8 cellular contexts compared by ENCODE assay signal in the genomic region with DNA sequence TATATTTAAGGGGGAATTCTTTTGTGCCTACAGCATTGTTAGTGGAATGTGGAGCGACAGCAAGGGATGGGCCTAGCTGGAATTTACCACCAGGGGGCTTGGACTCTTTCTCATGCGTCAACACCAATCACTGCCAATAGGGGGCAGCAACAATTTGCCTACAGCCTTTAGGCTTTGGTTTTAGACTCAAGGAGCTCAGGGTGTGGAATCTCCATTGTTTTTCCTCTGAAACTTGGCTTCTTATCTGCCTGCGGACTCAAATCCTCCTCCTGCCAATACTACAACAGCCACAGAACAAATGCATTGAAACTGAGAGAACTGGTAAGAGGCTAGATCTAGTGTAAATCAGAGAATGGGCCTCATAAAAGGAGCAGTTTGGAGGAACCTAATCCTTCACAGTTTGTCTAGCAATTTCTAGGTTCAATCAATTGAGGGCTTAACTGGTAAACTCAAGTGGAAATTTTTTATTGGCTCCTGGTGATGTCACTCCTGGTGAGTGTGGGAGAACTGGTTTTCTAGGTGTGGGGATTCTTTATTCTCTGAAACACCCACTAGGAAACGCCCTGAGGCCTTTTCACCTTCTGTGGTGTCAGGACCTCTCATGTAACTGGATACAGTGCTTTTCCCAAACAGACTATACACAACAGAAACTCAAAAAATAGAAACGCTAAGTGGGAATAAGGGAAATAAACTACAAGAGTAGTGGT. TPM values are rescaled to one million over a fixed set of nuclear protein-coding genes. Genes with fewer than 3 reads are reported as not detected.
DNase-seq lines count a peak whose midpoint lies in the region; ATAC-seq and TF ChIP-seq lines count a peak whose summit lies in the region.

No MANE protein-coding gene starts in this region.

- peaks cover 42% of the 10 kb centered on the region for H3K4me1 ChIP-seq in SJCRH30
- peaks cover 7% of the 10 kb centered on the region for H3K4me1 ChIP-seq in ovary (ENCODE audit: insufficient read depth)
- H3K4me1 ChIP-seq in aorta (ENCODE audit: control insufficient read depth in 1 of 2, insufficient read depth in 2 of 2, low read length in 2 of 2): no peaks in the 10 kb centered on the region

- TF ChIP-seq CTCF in glutamatergic neuron (IDR thresholded peaks at IDR 0.05; ENCODE audit: partially characterized antibody, unreplicated experiment) (peak; percentile 87), ovary (IDR thresholded peaks at IDR 0.05) (peak in 2 of 3 donors; percentile 67 to 77)

- peak overlapping the region; percentile 54 for H3K27ac ChIP-seq in SJCRH30
- H3K27ac ChIP-seq in ovary: no peak overlapping the region
- H3K27ac ChIP-seq in aorta (ENCODE audit: low read depth in 1 of 2, low read length in 2 of 2): no peak overlapping the region

- H3K36me3 Mint-ChIP-seq in activated naive CD4-positive, alpha-beta T cell treated with anti-CD3 and anti-CD28 coated beads for 36 hours (ENCODE audit: low read depth): no peaks in the 10 kb centered on the region
- H3K36me3 Mint-ChIP-seq in glutamatergic neuron (ENCODE audit: unreplicated experiment): no peaks in the 10 kb centered on the region

- H3K4me1 Mint-ChIP-seq in activated naive CD4-positive, alpha-beta T cell treated with anti-CD3 and anti-CD28 coated beads for 36 hours (ENCODE audit: low read depth): peaks cover 55% of the 10 kb centered on the region
- H3K4me1 Mint-ChIP-seq in glutamatergic neuron (ENCODE audit: low read depth, unreplicated experiment): peaks cover 24% of the 10 kb centered on the region

- peak overlapping the region; percentile 98 for H3K27ac Mint-ChIP-seq in activated naive CD4-positive, alpha-beta T cell treated with anti-CD3 and anti-CD28 coated beads for 36 hours
- peak overlapping the region; percentile 85 for H3K27ac Mint-ChIP-seq in glutamatergic neuron (ENCODE audit: unreplicated experiment)

- DNase-seq in NCI-H1417 (lab: John Stamatoyannopoulos, UW): peak; percentile 60 to 95 (median 87)
- DNase-seq in NCI-H1417 treated with DMSO at 0.1 percent for 48 hours (lab: John Stamatoyannopoulos, UW): no peak
- DNase-seq in MG63: peak; percentile 64
- DNase-seq in SJCRH30: peak; percentile 84 to 97
- DNase-seq in activated naive CD4-positive, alpha-beta T cell treated with anti-CD3 and anti-CD28 coated beads for 36 hours: peak; percentile 85
- DNase-seq in glutamatergic neuron: peak; percentile 72
- peak; percentile 52 to 75 (median 60) for DNase-seq in ovary
- DNase-seq in aorta: peak in 1 of 2 donors; percentile 75

- H3K4me3 ChIP-seq in MG63 (no peak overlapping the region), SJCRH30 (no peak overlapping the region), ovary (no peak overlapping the region), aorta (ENCODE audit: low read length in 2 of 2) (no peak overlapping the region)

- H3K9me3 ChIP-seq in MG63 (no peaks in the 10 kb centered on the region), SJCRH30 (replicated peaks) (no peaks in the 10 kb centered on the region), ovary (no peaks in the 10 kb centered on the region), aorta (ENCODE audit: control insufficient read depth, low read length) (no peaks in the 10 kb centered on the region)

- ATAC-seq in aorta (ENCODE audit: low FRiP score): peak; percentile 89

- TF ChIP-seq POLR2A in ovary (IDR thresholded peaks at IDR 0.05): no peak

- H3K27me3 Mint-ChIP-seq in activated naive CD4-positive, alpha-beta T cell treated with anti-CD3 and anti-CD28 coated beads for 36 hours (ENCODE audit: low read depth): no peaks in the 10 kb centered on the region
- no peaks in the 10 kb centered on the region for H3K27me3 Mint-ChIP-seq in glutamatergic neuron (ENCODE audit: unreplicated experiment)

- peak overlapping the region; percentile 41 for H3K4me3 Mint-ChIP-seq in activated naive CD4-positive, alpha-beta T cell treated with anti-CD3 and anti-CD28 coated beads for 36 hours
- peak overlapping the region; percentile 13 for H3K4me3 Mint-ChIP-seq in glutamatergic neuron (ENCODE audit: unreplicated experiment)

- 27 to 35% (median 29%) methylated on average over 5 of the region's 5 CpGs for WGBS in ovary, 3 donors
- WGBS in aorta, 2 donors: 32 to 39% methylated on average over 5 of the region's 5 CpGs

- CTCF ChIA-PET in activated naive CD4-positive, alpha-beta T cell treated with anti-CD3 and anti-CD28 coated beads for 36 hours (lab: Charles Lee): interaction anchor here (0.6 to 4.3 kb wide), 49 partner anchors 9 to 730 kb away, joined by 3 to 36 read pairs (median 4); partner anchors contain the start of gene TMSB4X

- no peak for TF ChIP-seq EP300 in ovary (IDR thresholded peaks at IDR 0.05)

- intact Hi-C loops in activated naive CD4-positive, alpha-beta T cell treated with anti-CD3 and anti-CD28 coated beads for 36 hours (cut with micrococcal nuclease): loop anchor here (1.0 to 5.0 kb wide), 6 partner anchors 310 to 699 kb away; no protein-coding TSS in a partner anchor
- intact Hi-C loops in ovary (cut with DNase I): loop anchor here in 1 of 4 donors (5.0 kb wide), 1 partner anchor 540 kb away; no protein-coding TSS in a partner anchor
- intact Hi-C loops in aorta (cut with DNase I): loop anchor here (5.0 kb wide), 2 partner anchors 540 to 700 kb away; no protein-coding TSS in a partner anchor

- no peaks in the 10 kb centered on the region for H3K9me3 Mint-ChIP-seq in activated naive CD4-positive, alpha-beta T cell treated with anti-CD3 and anti-CD28 coated beads for 36 hours
- H3K9me3 Mint-ChIP-seq in glutamatergic neuron (ENCODE audit: unreplicated experiment): peaks cover 5% of the 10 kb centered on the region

- H3K36me3 ChIP-seq in MG63 (no peaks in the 10 kb centered on the region), SJCRH30 (no peaks in the 10 kb centered on the region), ovary (no peaks in the 10 kb centered on the region), aorta (ENCODE audit: control insufficient read depth in 1 of 2, insufficient read depth in 2 of 2, low read length in 1 of 2) (no peaks in the 10 kb centered on the region)

- H3K27me3 ChIP-seq in MG63 (no peaks in the 10 kb centered on the region), SJCRH30 (no peaks in the 10 kb centered on the region), ovary (no peaks in the 10 kb centered on the region), aorta (ENCODE audit: control insufficient read depth in 1 of 2, insufficient read depth in 2 of 2, low read length in 1 of 2) (no peaks in the 10 kb centered on the region)

RNA-seq across cellular contexts. Expression of gene TMSB4X, which starts 27.9 kb away (rescaled TPM):
- 1,177 and 1,592 TPM in 2 replicates for total RNA-seq in MG63 (2014; rRNA removed; shearing (Covaris generic); ENCODE audit: low replicate concordance)
- total RNA-seq in SJCRH30 (2014; rRNA removed; shearing (Covaris generic)): 1,274 and 1,377 TPM in 2 replicates
- total RNA-seq in activated naive CD4-positive, alpha-beta T cell treated with anti-CD3 and anti-CD28 coated beads for 36 hours: 1,000 to 10,000 TPM; 5,535 to 5,691 TPM
- total RNA-seq in glutamatergic neuron (ENCODE audit: unreplicated experiment) (4,532 TPM), ovary (1,000 to 10,000 TPM; 1,993 to 2,559 (median 2,105) TPM), aorta (1,000 to 10,000 TPM; 2,762 to 3,390 TPM)
- polyA plus RNA-seq in ovary (1,000 to 10,000 TPM; 3,725 to 5,006 TPM), aorta (over 10,000 TPM in 1 of 2 donors, 1,000 to 10,000 TPM in 1; 8,938 to 17,543 TPM)

RNA-seq across cellular contexts. Expression of gene TLR8, which starts 40.6 kb away (rescaled TPM):
- total RNA-seq in MG63 (2014; rRNA removed; shearing (Covaris generic); ENCODE audit: low replicate concordance): not detected in 2 replicates
- not detected in 2 replicates for total RNA-seq in SJCRH30 (2014; rRNA removed; shearing (Covaris generic))
- total RNA-seq in activated naive CD4-positive, alpha-beta T cell treated with anti-CD3 and anti-CD28 coated beads for 36 hours: not detected
- total RNA-seq in glutamatergic neuron (ENCODE audit: unreplicated experiment) (not detected), ovary (1 to 10 TPM in 1 of 7 donors, under 1 TPM in 6; 0.23 to 2.5 (median 0.30) TPM), aorta (1 to 10 TPM; 3.3 to 7.0 TPM)
- polyA plus RNA-seq in ovary (1 to 10 TPM in 1 of 2 donors, under 1 TPM in 1; 0.18 to 2.1 TPM), aorta (1 to 10 TPM in 1 of 2 donors, under 1 TPM in 1; 0.51 to 1.6 TPM)
